21 cellular contexts compared by ENCODE assay signal in genomic region chr11:62774407-62774806, GRCh38.
"Had no signal": no experiment of that assay in that cellular context is flagged by ENCODE, and none has a peak within 500 bp of the region (broad histone marks: within the 10 kb centered on the region; RNA-seq: fewer than 3 reads in every experiment).

No MANE protein-coding gene starts in this region.

- DNase-seq: activated CD4-positive, alpha-beta T cell treated with anti-CD3 and anti-CD28 coated beads for 4 hours; activated CD4-positive, alpha-beta T cell treated with anti-CD3 and anti-CD28 coated beads, Interleukin-2, amount 50 U/mL, for 48 hours; activated CD4-positive, CD25-positive, alpha-beta regulatory T cell; activated gamma-delta T cell; activated naive CD4-positive, alpha-beta T cell treated with anti-CD3 and anti-CD28 coated beads, Interleukin-2, amount 50 U/mL, for 16 hours; anterior cingulate cortex; brain microvascular endothelial cell; central memory CD4-positive, alpha-beta T cell; foreskin fibroblast; kidney glomerular epithelial cell; left lung; nephron progenitor cell; occipital lobe; stimulated activated CD4-positive, alpha-beta T cell treated with anti-CD3 and anti-CD28 coated beads, Interleukin-2, amount 100 ng/mL, for 48 hours; stimulated activated CD8-positive, alpha-beta memory T cell treated with anti-CD3 and anti-CD28 coated beads, Interleukin-4, amount 100 ng/mL, for 48 hours; stimulated activated naive CD4-positive, alpha-beta T cell; T1000; testis had no signal

- H3K27ac Mint-ChIP-seq: activated T-helper 1 cell treated with anti-CD3 and anti-CD28 coated beads, Interleukin-12 subunit alpha, Interleukin-12 subunit beta, Interleukin-2, Interleukin-4 antibody, amounts not matched to agents 30 ng/mL and 10 ng/mL and 1 ng/mL, durations not matched to agents 14 hours and 24 hours and 36 hours; T-helper 1 cell treated with Interleukin-12 subunit alpha and Interleukin-12 subunit beta and Interleukin-4 antibody, amounts not matched to agents 30 μg/mL and 1 μg/mL, for 36 hours; type B pancreatic cell had no signal

- H3K9me3 Mint-ChIP-seq: activated T-helper 1 cell treated with anti-CD3 and anti-CD28 coated beads, Interleukin-12 subunit alpha, Interleukin-12 subunit beta, Interleukin-2, Interleukin-4 antibody, amounts not matched to agents 30 ng/mL and 10 ng/mL and 1 ng/mL, durations not matched to agents 14 hours and 24 hours and 36 hours; nephron progenitor cell; T-helper 1 cell treated with Interleukin-12 subunit alpha and Interleukin-12 subunit beta and Interleukin-4 antibody, amounts not matched to agents 30 μg/mL and 1 μg/mL, for 36 hours; type B pancreatic cell had no signal

- H3K4me3 Mint-ChIP-seq: activated T-helper 1 cell treated with anti-CD3 and anti-CD28 coated beads, Interleukin-12 subunit alpha, Interleukin-12 subunit beta, Interleukin-2, Interleukin-4 antibody, amounts not matched to agents 30 ng/mL and 10 ng/mL and 1 ng/mL, durations not matched to agents 14 hours and 24 hours and 36 hours; nephron progenitor cell; T-helper 1 cell treated with Interleukin-12 subunit alpha and Interleukin-12 subunit beta and Interleukin-4 antibody, amounts not matched to agents 30 μg/mL and 1 μg/mL, for 36 hours; type B pancreatic cell had no signal

- ATAC-seq: left lung had no signal

- H3K27me3 Mint-ChIP-seq: type B pancreatic cell had no signal
